ENCODE assay signal across 8 cellular contexts in genomic region chr10:47553214-47553859, GRCh38. TPM values are rescaled to one million over a fixed set of nuclear protein-coding genes. Genes with fewer than 3 reads are reported as not detected.
DNase-seq lines count a peak whose midpoint lies in the region; ATAC-seq and TF ChIP-seq lines count a peak whose summit lies in the region.
"Not testable (repeated sequence)": the region's sequence is repeated elsewhere in the genome, so short reads cannot be mapped to it uniquely, and the experiment has no call there.

No MANE protein-coding gene starts in this region.

- not testable (repeated sequence) for H3F3A ChIP-seq in DOHH2 (ENCODE audit: control insufficient read depth, insufficient read depth)

- H3K36me3 ChIP-seq in DOHH2 (ENCODE audit: control insufficient read depth, low read length): not testable (repeated sequence)

- not testable (repeated sequence) for TF ChIP-seq CTCF in DOHH2 (IDR thresholded peaks at IDR 0.05; ENCODE audit: low read depth, low read length, poor library complexity, severe bottlenecking)

- H3K4me2 ChIP-seq in DOHH2 (ENCODE audit: low read length): peak overlapping the region; percentile 71

- H3K4me3 ChIP-seq in DOHH2 (ENCODE audit: low read length): peak overlapping the region; percentile 78

- peaks cover 30% of the 10 kb centered on the region for H3K4me1 Mint-ChIP-seq in activated T-helper 2 cell treated with anti-CD3 and anti-CD28 coated beads, Interferon-gamma antibody, Interleukin-2, Interleukin-4, amounts not matched to agents 10 μg/mL and 5 μg/mL and 100 μg/mL, durations not matched to agents 14 hours and 24 hours and 36 hours (ENCODE audit: low read depth)
- H3K4me1 Mint-ChIP-seq in naive thymus-derived CD8-positive, alpha-beta T cell: peaks cover 5 to 11% (median 7%) of the 10 kb centered on the region in 4 donors
- peaks cover 11% of the 10 kb centered on the region for H3K4me1 Mint-ChIP-seq in stimulated activated memory B cell treated with anti-CD40 and anti-IgM and Interleukin-4, amounts not matched to agents 10 μg/mL and 1 μg/mL and 100 μg/mL, for 72 hours

- H3K36me3 Mint-ChIP-seq in activated T-helper 2 cell treated with anti-CD3 and anti-CD28 coated beads, Interferon-gamma antibody, Interleukin-2, Interleukin-4, amounts not matched to agents 10 μg/mL and 5 μg/mL and 100 μg/mL, durations not matched to agents 14 hours and 24 hours and 36 hours (ENCODE audit: low read depth); naive thymus-derived CD8-positive, alpha-beta T cell; stimulated activated memory B cell treated with anti-CD40 and anti-IgM and Interleukin-4, amounts not matched to agents 10 μg/mL and 1 μg/mL and 100 μg/mL, for 72 hours: not testable (repeated sequence)

- not testable (repeated sequence) for H4K20me1 ChIP-seq in DOHH2 (ENCODE audit: control insufficient read depth, insufficient read depth, low read depth, low read length)

- peak; percentile 88 to 90 for ATAC-seq in naive thymus-derived CD8-positive, alpha-beta T cell
- ATAC-seq in stimulated activated memory B cell treated with anti-CD40 and anti-IgM and Interleukin-4, amounts not matched to agents 10 μg/mL and 1 μg/mL and 100 μg/mL, for 72 hours: peak; percentile 94

- not testable (repeated sequence) for H3K27me3 ChIP-seq in DOHH2 (ENCODE audit: control insufficient read depth, low read length)

- H3K4me3 Mint-ChIP-seq in activated T-helper 2 cell treated with anti-CD3 and anti-CD28 coated beads, Interferon-gamma antibody, Interleukin-2, Interleukin-4, amounts not matched to agents 10 μg/mL and 5 μg/mL and 100 μg/mL, durations not matched to agents 14 hours and 24 hours and 36 hours (ENCODE audit: low read depth): peak overlapping the region; percentile 94
- peak overlapping the region; percentile 95 to 100 (median 98) for H3K4me3 Mint-ChIP-seq in naive thymus-derived CD8-positive, alpha-beta T cell
- H3K4me3 Mint-ChIP-seq in stimulated activated memory B cell treated with anti-CD40 and anti-IgM and Interleukin-4, amounts not matched to agents 10 μg/mL and 1 μg/mL and 100 μg/mL, for 72 hours: peak overlapping the region; percentile 86

- H3K27ac ChIP-seq in DOHH2 (ENCODE audit: low read depth, low read length): peak overlapping the region; percentile 50

- H3K4me1 ChIP-seq in DOHH2 (ENCODE audit: control insufficient read depth, low read length): not testable (repeated sequence)

- not testable (repeated sequence) for H3K9me2 ChIP-seq in DOHH2 (replicated peaks; ENCODE audit: control insufficient read depth, low read length)

- H3K79me2 ChIP-seq in DOHH2 (ENCODE audit: control insufficient read depth, low read length): not testable (repeated sequence)

- not testable (repeated sequence) for H3K9me3 ChIP-seq in DOHH2 (ENCODE audit: control insufficient read depth, insufficient read depth, low read length)

- not testable (repeated sequence) for H3K9me3 Mint-ChIP-seq in activated T-helper 2 cell treated with anti-CD3 and anti-CD28 coated beads, Interferon-gamma antibody, Interleukin-2, Interleukin-4, amounts not matched to agents 10 μg/mL and 5 μg/mL and 100 μg/mL, durations not matched to agents 14 hours and 24 hours and 36 hours; naive thymus-derived CD8-positive, alpha-beta T cell; stimulated activated memory B cell treated with anti-CD40 and anti-IgM and Interleukin-4, amounts not matched to agents 10 μg/mL and 1 μg/mL and 100 μg/mL, for 72 hours

- H3K27ac Mint-ChIP-seq in activated T-helper 2 cell treated with anti-CD3 and anti-CD28 coated beads, Interferon-gamma antibody, Interleukin-2, Interleukin-4, amounts not matched to agents 10 μg/mL and 5 μg/mL and 100 μg/mL, durations not matched to agents 14 hours and 24 hours and 36 hours: peak overlapping the region; percentile 96
- peak overlapping the region; percentile 95 to 99 (median 97) for H3K27ac Mint-ChIP-seq in naive thymus-derived CD8-positive, alpha-beta T cell
- H3K27ac Mint-ChIP-seq in stimulated activated memory B cell treated with anti-CD40 and anti-IgM and Interleukin-4, amounts not matched to agents 10 μg/mL and 1 μg/mL and 100 μg/mL, for 72 hours: peak overlapping the region; percentile 95

- POLR2A ChIA-PET in naive thymus-derived CD8-positive, alpha-beta T cell (lab: Charles Lee): not testable (repeated sequence)

- H3K27me3 Mint-ChIP-seq in activated T-helper 2 cell treated with anti-CD3 and anti-CD28 coated beads, Interferon-gamma antibody, Interleukin-2, Interleukin-4, amounts not matched to agents 10 μg/mL and 5 μg/mL and 100 μg/mL, durations not matched to agents 14 hours and 24 hours and 36 hours (ENCODE audit: low read depth); naive thymus-derived CD8-positive, alpha-beta T cell; stimulated activated memory B cell treated with anti-CD40 and anti-IgM and Interleukin-4, amounts not matched to agents 10 μg/mL and 1 μg/mL and 100 μg/mL, for 72 hours: not testable (repeated sequence)

- peak; percentile 54 for DNase-seq in GOT3 (lab: John Stamatoyannopoulos, UW)
- peak; percentile 73 to 83 for DNase-seq in Kasumi-1 (lab: John Stamatoyannopoulos, UW)
- DNase-seq in RPMI8226: peak; percentile 88
- peak; percentile 81 for DNase-seq in activated T-helper 2 cell treated with anti-CD3 and anti-CD28 coated beads, Interferon-gamma antibody, Interleukin-2, Interleukin-4, amounts not matched to agents 10 μg/mL and 5 μg/mL and 100 μg/mL, durations not matched to agents 14 hours and 24 hours and 36 hours (ENCODE audit: low spot score)
- peak; percentile 84 for DNase-seq in fibroblast of peridontal ligament (ENCODE audit: extremely low read depth)
- DNase-seq in naive thymus-derived CD8-positive, alpha-beta T cell: peak; percentile 43 to 87 (median 62)

- intact Hi-C loops in activated T-helper 2 cell treated with anti-CD3 and anti-CD28 coated beads, Interferon-gamma antibody, Interleukin-2, Interleukin-4, amounts not matched to agents 10 μg/mL and 5 μg/mL and 100 μg/mL, durations not matched to agents 14 hours and 24 hours and 36 hours (cut with micrococcal nuclease): not testable (repeated sequence)

RNA-seq across cellular contexts. Expression of gene AGAP9, which starts 29.9 kb away (rescaled TPM):
- 32.1 and 33.9 TPM in 2 replicates for total RNA-seq in activated T-helper 2 cell treated with anti-CD3 and anti-CD28 coated beads, Interferon-gamma antibody, Interleukin-2, Interleukin-4, amounts not matched to agents 10 μg/mL and 5 μg/mL and 100 μg/mL, durations not matched to agents 14 hours and 24 hours and 36 hours
- 10 to 100 TPM in 1 of 2 experiments, 1 to 10 TPM in 1; 9.0 to 10.1 TPM for total RNA-seq in naive thymus-derived CD8-positive, alpha-beta T cell
- under 1 TPM; 0.09 to 0.31 (median 0.17) TPM for polyA plus RNA-seq in naive thymus-derived CD8-positive, alpha-beta T cell

Comparison
In these comparisons a context has a peak if more than half of its experiments do, and no peak if none do; other contexts are left out.
1. Peak in every context shown above with its lines: DNase-seq, ATAC-seq, H3K4me3 ChIP-seq and H3K27ac ChIP-seq.